Comparison of ENCODE assay signal across 9 cellular contexts in the genomic region with DNA sequence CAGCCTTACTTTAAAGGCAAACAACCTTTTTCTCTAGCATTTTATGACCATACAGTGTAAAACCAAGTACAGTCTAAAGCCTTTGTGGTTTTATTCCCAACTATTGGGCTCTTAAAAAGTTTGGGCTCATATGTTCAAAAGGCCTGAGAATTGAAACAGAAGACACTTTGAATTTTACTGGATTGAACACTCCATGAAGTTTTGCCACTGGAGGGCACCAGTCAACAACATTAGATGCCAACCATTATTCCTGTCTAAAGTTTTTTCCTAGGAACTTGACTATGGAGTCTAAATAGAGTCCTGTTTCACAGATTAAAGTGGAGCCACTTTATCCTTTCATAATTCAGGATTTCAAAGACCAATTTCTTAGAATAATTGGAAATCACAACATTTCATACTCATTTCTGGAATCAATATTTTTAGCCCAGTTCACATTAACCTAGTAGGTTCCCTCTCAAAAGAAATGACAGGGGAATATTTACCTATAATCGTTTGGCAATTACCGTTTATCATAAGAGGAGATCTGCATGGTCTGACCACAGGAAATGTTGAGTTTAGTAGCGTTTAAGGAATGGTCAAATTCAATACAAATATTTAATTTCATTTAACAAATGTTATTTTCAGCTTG.
DNase-seq lines count a peak whose midpoint lies in the region; ATAC-seq, FAIRE-seq and TF ChIP-seq lines count a peak whose summit lies in the region.
"Had no signal": no experiment of that assay in that cellular context is flagged by ENCODE, and none has a peak within 500 bp of the region (broad histone marks: within the 10 kb centered on the region; RNA-seq: fewer than 3 reads in every experiment).

No MANE protein-coding gene starts in this region.

- H3K79me2 ChIP-seq in GM23338 (replicated peaks; ENCODE audit: insufficient read depth): no peaks in the 10 kb centered on the region
- H3K79me2 ChIP-seq in parathyroid adenoma: no peaks in the 10 kb centered on the region

- H2AFZ ChIP-seq in GM23338 (no peak overlapping the region), parathyroid adenoma (no peak overlapping the region)

- H3K4me3 ChIP-seq in GM23338 (no peak overlapping the region), fibroblast of mammary gland (ENCODE audit: control insufficient read depth, low read depth, low read length) (no peak overlapping the region), parathyroid adenoma (ENCODE audit: low read depth, low read length) (no peak overlapping the region)

- no peaks in the 10 kb centered on the region for H3K9me2 ChIP-seq in GM23338 (ENCODE audit: insufficient read depth)

- H3K27me3 Mint-ChIP-seq in GM23338 (ENCODE audit: insufficient read depth, low read depth, poor library complexity): peaks cover 4% of the 10 kb centered on the region

- H4K20me1 ChIP-seq in GM23338 (replicated peaks; ENCODE audit: insufficient read depth): no peaks in the 10 kb centered on the region

- H3K9ac ChIP-seq in parathyroid adenoma: no peak overlapping the region

- H3K9me3 ChIP-seq in parathyroid adenoma (ENCODE audit: control insufficient read depth, low read length): no peaks in the 10 kb centered on the region

- peaks cover 8% of the 10 kb centered on the region; the same call in 2 of the 3 replicates for H3K9me3 Mint-ChIP-seq in GM23338

- H3K27ac Mint-ChIP-seq in GM23338: no peak overlapping the region

- peak; percentile 90 for FAIRE-seq in A204.1 (lab: Jason Lieb, UNC)
- FAIRE-seq: GM18507 had no signal

- TF ChIP-seq CTCF in GM23338 (conservative IDR thresholded peaks at IDR 0.05; ENCODE audit: low read depth in 2 of 2) (peak; percentile 72 to 80), fibroblast of mammary gland (conservative IDR thresholded peaks at IDR 0.05; ENCODE audit: control insufficient read depth, insufficient read depth, low read depth, low read length) (peak; percentile 66), parathyroid adenoma (IDR thresholded peaks at IDR 0.05) (peak; percentile 11), omental fat pad (IDR thresholded peaks at IDR 0.05) (no peak)

- no peaks in the 10 kb centered on the region for H3F3A ChIP-seq in GM23338 (replicated peaks; ENCODE audit: low read depth)

- ATAC-seq in GM23338: peak; percentile 54
- ATAC-seq in omental fat pad (ENCODE audit: low FRiP score): no peak
- ATAC-seq in GM21529 (IDR thresholded peaks at IDR 0.05; ENCODE audit: unreplicated experiment): no peak

- H3K4me2 ChIP-seq in GM23338 (no peak overlapping the region), parathyroid adenoma (ENCODE audit: low read length) (no peak overlapping the region)

- DNase-seq in GM23338 (ENCODE audit: low spot score): peak; percentile 71
- peak; percentile 11 for DNase-seq in OCI-M1 (lab: John Stamatoyannopoulos, UW)
- peak; percentile 53 for DNase-seq in fibroblast of mammary gland (ENCODE audit: low read depth)
- DNase-seq in mesenteric fat pad (ENCODE audit: low spot score): no peak
- no peak for DNase-seq in omental fat pad (ENCODE audit: low spot score)

- no peaks in the 10 kb centered on the region for H3K36me3 ChIP-seq in GM23338 (ENCODE audit: insufficient read depth)
- no peaks in the 10 kb centered on the region for H3K36me3 ChIP-seq in parathyroid adenoma (ENCODE audit: control insufficient read depth, insufficient read depth, low read length)

- H3K4me1 Mint-ChIP-seq in GM23338: peaks cover 2% of the 10 kb centered on the region; the same call in 2 of the 3 replicates

- H3K27ac ChIP-seq in GM23338 (ENCODE audit: low read depth) (no peak overlapping the region), parathyroid adenoma (no peak overlapping the region)

- peaks cover 2% of the 10 kb centered on the region; the same call in 1 of the 2 replicates for H3K4me1 ChIP-seq in GM23338 (ENCODE audit: insufficient read depth)
- no peaks in the 10 kb centered on the region for H3K4me1 ChIP-seq in parathyroid adenoma

- H3K4me3 Mint-ChIP-seq in GM23338: no peak overlapping the region

- no peaks in the 10 kb centered on the region for H3K27me3 ChIP-seq in GM23338 (ENCODE audit: insufficient read depth)
- no peaks in the 10 kb centered on the region for H3K27me3 ChIP-seq in parathyroid adenoma (ENCODE audit: control insufficient read depth, insufficient read depth, low read length)

- no peaks in the 10 kb centered on the region for H3K36me3 Mint-ChIP-seq in GM23338 (ENCODE audit: low read depth)

TF ChIP-seq in GM23338, 12 proteins besides CTCF, POLR2A, EP300 and RAD21:
- TF ChIP-seq POLR2AphosphoS5 (IDR thresholded peaks at IDR 0.05; ENCODE audit: low read depth) (no peak), ZNF331 (CRISPR knock-in tag; IDR thresholded peaks at IDR 0.05; ENCODE audit: low read depth) (no peak), NANOG (IDR thresholded peaks at IDR 0.05; ENCODE audit: borderline replicate concordance) (no peak)

Comparison
In these comparisons a context has a peak if more than half of its experiments do, and no peak if none do; other contexts are left out.
1. DNase-seq: peak in GM23338 (single experiment), OCI-M1 (single experiment) and fibroblast of mammary gland (single experiment); none in mesenteric fat pad (single experiment) and omental fat pad (single experiment).
2. CTCF ChIP-seq: peak in GM23338 (2 of 2), fibroblast of mammary gland (single experiment) and parathyroid adenoma (single experiment); none in omental fat pad (0 of 3).